Comparison of ENCODE assay signal across 16 cellular contexts in genomic region chr10:129541208-129541607, GRCh38.
"Had no signal": no experiment of that assay in that cellular context is flagged by ENCODE, and none has a peak within 500 bp of the region (broad histone marks: within the 10 kb centered on the region; RNA-seq: fewer than 3 reads in every experiment).

No MANE protein-coding gene starts in this region.

- H3K27ac ChIP-seq: breast epithelium, skin epidermis, stomach, vagina had no signal

- H3K27me3 ChIP-seq: breast epithelium, stomach, vagina had no signal

- H3K4me3 ChIP-seq: breast epithelium, skin epidermis, stomach, vagina had no signal

- DNase-seq: activated CD4-positive, alpha-beta T cell treated with anti-CD3 and anti-CD28 coated beads, Interleukin-2, amount 50 U/mL, for 48 hours; activated CD4-positive, CD25-positive, alpha-beta regulatory T cell treated with anti-CD3 and anti-CD28 coated beads, Interleukin-2, amount 50 U/mL, for 72 hours; activated CD8-positive, alpha-beta memory T cell treated with anti-CD3 and anti-CD28 coated beads, Interleukin-2, amount 10 ng/mL, durations not matched to agents 7 days and 5 days; activated effector memory CD4-positive, alpha-beta T cell treated with Interleukin-2 at 50 U/mL for 16 hours; activated T-cell treated with anti-CD3 and anti-CD28 coated beads, Interleukin-2, amount 50 U/mL, for 24 hours; endodermal cell; erythroblast; foreskin fibroblast; left colon; natural killer cell; stomach; T-helper 2 cell had no signal

- H3K36me3 ChIP-seq: breast epithelium, vagina had no signal

- H3K9me3 ChIP-seq: breast epithelium, stomach, vagina had no signal

- H3K27ac Mint-ChIP-seq: activated CD8-positive, alpha-beta memory T cell treated with anti-CD3 and anti-CD28 coated beads, Interleukin-2, amount 10 ng/mL, durations not matched to agents 7 days and 5 days; activated naive CD8-positive, alpha-beta T cell; activated T-cell treated with anti-CD3 and anti-CD28 coated beads, Interleukin-2, amount 50 U/mL, for 24 hours; endodermal cell; natural killer cell had no signal

- ATAC-seq: activated CD8-positive, alpha-beta memory T cell treated with anti-CD3 and anti-CD28 coated beads, Interleukin-2, amount 10 ng/mL, durations not matched to agents 7 days and 5 days; left colon; natural killer cell had no signal

- H3K9me3 Mint-ChIP-seq: natural killer cell had no signal

- H3K4me1 ChIP-seq: breast epithelium, stomach, vagina had no signal

- H3K27me3 Mint-ChIP-seq: activated CD8-positive, alpha-beta memory T cell treated with anti-CD3 and anti-CD28 coated beads, Interleukin-2, amount 10 ng/mL, durations not matched to agents 7 days and 5 days; activated naive CD8-positive, alpha-beta T cell; activated T-cell treated with anti-CD3 and anti-CD28 coated beads, Interleukin-2, amount 50 U/mL, for 24 hours had no signal

- H3K4me3 Mint-ChIP-seq: activated CD8-positive, alpha-beta memory T cell treated with anti-CD3 and anti-CD28 coated beads, Interleukin-2, amount 10 ng/mL, durations not matched to agents 7 days and 5 days; activated naive CD8-positive, alpha-beta T cell; activated T-cell treated with anti-CD3 and anti-CD28 coated beads, Interleukin-2, amount 50 U/mL, for 24 hours; endodermal cell; natural killer cell had no signal

- H3K4me1 Mint-ChIP-seq: activated CD8-positive, alpha-beta memory T cell treated with anti-CD3 and anti-CD28 coated beads, Interleukin-2, amount 10 ng/mL, durations not matched to agents 7 days and 5 days; endodermal cell had no signal
